Comparison of ENCODE assay signal across 1 cellular context in genomic region chr2:46914578-46915230, GRCh38.
TF ChIP-seq lines count a peak whose summit lies in the region.

No MANE protein-coding gene starts in this region.

TF ChIP-seq in HepG2, 621 proteins besides CTCF, POLR2A, EP300 and RAD21 (continues in another document):
- TF ChIP-seq ZBTB7A (CRISPR knock-in tag; IDR thresholded peaks at IDR 0.05) (no peak), ZNF775 (CRISPR knock-in tag; IDR thresholded peaks at IDR 0.05; ENCODE audit: borderline replicate concordance) (no peak), TARDBP (CRISPR knock-in tag; IDR thresholded peaks at IDR 0.05) (no peak), ZFP90 (CRISPR knock-in tag; IDR thresholded peaks at IDR 0.05; ENCODE audit: borderline replicate concordance) (0 out of 2 replicates have a peak, but pooled peaks have one; percentile 41), ZNF33A (CRISPR knock-in tag; IDR thresholded peaks at IDR 0.05; ENCODE audit: borderline replicate concordance) (no peak), ZSCAN20 (CRISPR knock-in tag; IDR thresholded peaks at IDR 0.05; ENCODE audit: borderline replicate concordance) (no peak), SP5 (CRISPR knock-in tag; IDR thresholded peaks at IDR 0.05; ENCODE audit: borderline replicate concordance, low read depth) (no peak), SCMH1 (CRISPR knock-in tag; IDR thresholded peaks at IDR 0.05; ENCODE audit: borderline replicate concordance) (no peak), PLSCR1 (CRISPR knock-in tag; IDR thresholded peaks at IDR 0.05; ENCODE audit: borderline replicate concordance) (no peak), CERS6 (CRISPR knock-in tag; IDR thresholded peaks at IDR 0.05) (no peak), MEF2D (CRISPR knock-in tag; IDR thresholded peaks at IDR 0.05) (no peak), DNMT3B (CRISPR knock-in tag; conservative IDR thresholded peaks at IDR 0.05) (no peak), CEBPG (CRISPR knock-in tag; IDR thresholded peaks at IDR 0.05) (0 out of 2 replicates have a peak, but pooled peaks have one; percentile 6), THAP7 (CRISPR knock-in tag; IDR thresholded peaks at IDR 0.05) (no peak), SAP130 (CRISPR knock-in tag; IDR thresholded peaks at IDR 0.05; ENCODE audit: low read depth) (peak; percentile 27; the same call in 1 of the 2 replicates), ZNF576 (CRISPR knock-in tag; IDR thresholded peaks at IDR 0.05) (no peak), ARID4A (CRISPR knock-in tag; IDR thresholded peaks at IDR 0.05; ENCODE audit: borderline replicate concordance) (no peak), HNRNPUL1 (IDR thresholded peaks at IDR 0.05; ENCODE audit: low read depth, low read length) (no peak), ZNF207 (IDR thresholded peaks at IDR 0.05; ENCODE audit: borderline replicate concordance) (no peak), ZNF44 (CRISPR knock-in tag; IDR thresholded peaks at IDR 0.05) (no peak), ZNF512 (CRISPR knock-in tag; IDR thresholded peaks at IDR 0.05) (peak; percentile 48; the same call in 1 of the 2 replicates), SMAD9 (CRISPR knock-in tag; IDR thresholded peaks at IDR 0.05) (no peak), KLF13 (CRISPR knock-in tag; IDR thresholded peaks at IDR 0.05) (no peak), RAD51 (IDR thresholded peaks at IDR 0.05; ENCODE audit: borderline replicate concordance) (peak; percentile 68; the same call in 1 of the 2 replicates), PHF20 (CRISPR knock-in tag; IDR thresholded peaks at IDR 0.05) (no peak), ZMYM4 (CRISPR knock-in tag; IDR thresholded peaks at IDR 0.05) (peak; percentile 16; the same call in 1 of the 2 replicates), BRF2 (CRISPR knock-in tag; IDR thresholded peaks at IDR 0.05) (no peak), MYPOP (CRISPR knock-in tag; IDR thresholded peaks at IDR 0.05) (no peak), MTF2 (CRISPR knock-in tag; IDR thresholded peaks at IDR 0.05; ENCODE audit: borderline replicate concordance) (no peak), E2F5 (CRISPR knock-in tag; conservative IDR thresholded peaks at IDR 0.05) (no peak), ZNF773 (CRISPR knock-in tag; IDR thresholded peaks at IDR 0.05; ENCODE audit: borderline replicate concordance) (no peak), NBN (conservative IDR thresholded peaks at IDR 0.05) (no peak), RXRA (CRISPR knock-in tag; IDR thresholded peaks at IDR 0.05) (no peak), ZHX1 (CRISPR knock-in tag; IDR thresholded peaks at IDR 0.05; ENCODE audit: low read depth) (no peak), SOX13 (IDR thresholded peaks at IDR 0.05) (no peak), SOX13 (CRISPR knock-in tag; conservative IDR thresholded peaks at IDR 0.05 in 1 of 2, IDR thresholded peaks at IDR 0.05 in 1 of 2) (no peak), ZNF747 (CRISPR knock-in tag; IDR thresholded peaks at IDR 0.05; ENCODE audit: borderline replicate concordance) (no peak), PAF1 (CRISPR knock-in tag; IDR thresholded peaks at IDR 0.05) (no peak), ZGPAT (CRISPR knock-in tag; IDR thresholded peaks at IDR 0.05) (no peak), AFF4 (CRISPR knock-in tag; IDR thresholded peaks at IDR 0.05) (no peak), HNRNPH1 (optimal IDR thresholded peaks at IDR 0.05; ENCODE audit: low read depth, low read length) (no peak), ZNF34 (CRISPR knock-in tag; IDR thresholded peaks at IDR 0.05; ENCODE audit: borderline replicate concordance) (peak; percentile 17; the same call in 1 of the 2 replicates)
